Comparison of ENCODE assay signal across 27 cellular contexts in the genomic region with DNA sequence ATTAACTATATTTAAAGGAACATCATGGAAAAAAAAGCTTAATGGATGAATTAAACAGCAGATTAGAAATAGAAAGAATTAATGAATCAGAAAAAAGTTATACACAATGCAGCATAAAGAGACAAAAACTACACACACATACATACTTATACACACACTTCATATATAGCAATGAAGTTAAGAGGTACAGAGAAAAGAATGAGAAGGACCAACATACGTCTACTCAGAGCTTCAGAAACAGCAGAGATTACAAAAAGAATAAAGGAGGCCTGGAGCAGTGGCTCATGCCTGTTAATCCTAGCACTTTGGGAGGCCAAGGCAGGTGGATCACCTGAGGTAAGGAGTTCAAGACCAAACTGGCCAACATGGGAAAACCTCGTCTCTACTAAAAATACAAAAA.
DNase-seq lines count a peak whose midpoint lies in the region; TF ChIP-seq lines count a peak whose summit lies in the region.
"Had no signal": no experiment of that assay in that cellular context is flagged by ENCODE, and none has a peak within 500 bp of the region (broad histone marks: within the 10 kb centered on the region; RNA-seq: fewer than 3 reads in every experiment).

No MANE protein-coding gene starts in this region.

- no peaks in the 10 kb centered on the region for H3K9me3 ChIP-seq in HEK293 (ENCODE audit: control insufficient read depth, insufficient read depth, low read depth, low read length)
- no peaks in the 10 kb centered on the region for H3K9me3 ChIP-seq in vagina
- H3K9me3 ChIP-seq: BE2C had no signal

- H3K36me3 ChIP-seq in HEK293 (ENCODE audit: control insufficient read depth in 2 of 2, insufficient read depth in 1 of 2, low read length in 2 of 2): no peaks in the 10 kb centered on the region
- no peaks in the 10 kb centered on the region for H3K36me3 ChIP-seq in vagina
- H3K36me3 ChIP-seq: BE2C; BLaER1; BLaER1 treated with 17β-estradiol and CSF1 and Interleukin-3, amounts not matched to agents 10 nM and 100 nM had no signal

- CTCF ChIA-PET in HEK293 (lab: Yijun Ruan, JAX): interaction anchor here (0.6 kb wide), 1 partner anchor 9 kb away, joined by 3 read pairs; no protein-coding TSS in a partner anchor

- no peak for DNase-seq in vagina (ENCODE audit: extremely low spot score in 2 of 2)
- DNase-seq: 8988T; ACHN; AML-193; BE2C; C1 segment of cervical spinal cord; Caco-2; Calu3; CD4-positive, alpha-beta memory T cell; CD4-positive, alpha-beta T cell; CD4-positive, CD25-positive, alpha-beta regulatory T cell; CD8-positive, alpha-beta memory T cell; CD8-positive, alpha-beta T cell; COR-L47; DMS 273 treated with DMSO at 0.1 percent for 48 hours; DMS153; DMS53; DMS79; DMS79 treated with DMSO at 0.1 percent for 48 hours; DND-41; EL had no signal

- H3K4me1 ChIP-seq in HEK293 (ENCODE audit: control insufficient read depth, insufficient read depth, low read length) (no peaks in the 10 kb centered on the region), vagina (no peaks in the 10 kb centered on the region)
- H3K4me1 ChIP-seq: A549; BLaER1; BLaER1 treated with 17β-estradiol and CSF1 and Interleukin-3, amounts not matched to agents 10 nM and 100 nM; Caco-2 had no signal

- no peak overlapping the region for H3K27ac ChIP-seq in HEK293 (ENCODE audit: extremely low read depth, low read depth, low read length)
- H3K27ac ChIP-seq in vagina: no peak overlapping the region
- H3K27ac ChIP-seq: 22Rv1; A549; BLaER1; BLaER1 treated with 17β-estradiol and CSF1 and Interleukin-3, amounts not matched to agents 10 nM and 100 nM; C4-2B had no signal

- POLR2A ChIA-PET in HEK293 (lab: Yijun Ruan, JAX): no interaction called here

- TF ChIP-seq POLR2A in vagina (IDR thresholded peaks at IDR 0.05): no peak

- intact Hi-C loops in vagina (cut with DNase I): no loop called here

- H3K4me3 ChIP-seq in HEK293 (ENCODE audit: low read depth, low read length) (no peak overlapping the region), vagina (no peak overlapping the region)
- H3K4me3 ChIP-seq: A549; BLaER1; BLaER1 treated with 17β-estradiol and CSF1 and Interleukin-3, amounts not matched to agents 10 nM and 100 nM had no signal

- no peaks in the 10 kb centered on the region for H3K27me3 ChIP-seq in vagina
- H3K27me3 ChIP-seq: BE2C; BLaER1; BLaER1 treated with 17β-estradiol and CSF1 and Interleukin-3, amounts not matched to agents 10 nM and 100 nM had no signal

- TF ChIP-seq CTCF in HEK293 (tag by site-specific recombination; IDR thresholded peaks at IDR 0.05) (no peak), vagina (IDR thresholded peaks at IDR 0.05) (no peak)

TF ChIP-seq in HEK293, 187 proteins besides CTCF, POLR2A, EP300 and RAD21:
- TF ChIP-seq ZNF488 (tag by site-specific recombination; IDR thresholded peaks at IDR 0.05) (no peak), ZNF133 (tag by site-specific recombination; IDR thresholded peaks at IDR 0.05) (peak; percentile 98), ZNF132 (tag by site-specific recombination; IDR thresholded peaks at IDR 0.05; ENCODE audit: borderline replicate concordance) (no peak), BCL11B (tag by site-specific recombination; IDR thresholded peaks at IDR 0.05; ENCODE audit: low read depth) (no peak), INSM2 (tag by site-specific recombination; IDR thresholded peaks at IDR 0.05) (no peak), ZNF19 (tag by site-specific recombination; IDR thresholded peaks at IDR 0.05; ENCODE audit: low read depth) (no peak)
